ENCODE assay signal across 28 cellular contexts in genomic region chr12:108151505-108152178, GRCh38.
"Had no signal": no experiment of that assay in that cellular context is flagged by ENCODE, and none has a peak within 500 bp of the region (broad histone marks: within the 10 kb centered on the region; RNA-seq: fewer than 3 reads in every experiment).

No MANE protein-coding gene starts in this region.

- H3K27ac ChIP-seq: ascending aorta, body of pancreas, Peyer's patch, RWPE1, SJSA1 had no signal

- H3K9me3 Mint-ChIP-seq: activated B cell treated with CpG ODN at 0.5 μM for 24 hours; activated CD4-positive, alpha-beta memory T cell treated with anti-CD3 and anti-CD28 coated beads for 36 hours; activated CD4-positive, alpha-beta T cell treated with anti-CD3 and anti-CD28 coated beads, Interleukin-2, amount 10 ng/mL, durations not matched to agents 7 days and 5 days; activated naive CD4-positive, alpha-beta T cell treated with anti-CD3 and anti-CD28 coated beads, Interleukin-2, amount 50 U/mL, for 72 hours; activated naive CD8-positive, alpha-beta T cell treated with anti-CD3 and anti-CD28 coated beads, Interleukin-2, amount 50 U/mL, for 24 hours; activated T-cell treated with anti-CD3 and anti-CD28 coated beads, Interleukin-2, amount 50 U/mL, for 4 hours; T-helper 1 cell treated with Interleukin-12 subunit alpha and Interleukin-12 subunit beta and Interleukin-4 antibody, amounts not matched to agents 30 μg/mL and 1 μg/mL, for 36 hours had no signal

- FAIRE-seq: bronchial epithelial cell had no signal

- H3K27ac Mint-ChIP-seq: activated B cell treated with CpG ODN at 0.5 μM for 24 hours; activated CD4-positive, alpha-beta memory T cell treated with anti-CD3 and anti-CD28 coated beads for 36 hours; activated CD4-positive, alpha-beta T cell treated with anti-CD3 and anti-CD28 coated beads, Interleukin-2, amount 10 ng/mL, durations not matched to agents 7 days and 5 days; activated naive CD4-positive, alpha-beta T cell treated with anti-CD3 and anti-CD28 coated beads, Interleukin-2, amount 50 U/mL, for 72 hours; activated naive CD8-positive, alpha-beta T cell treated with anti-CD3 and anti-CD28 coated beads, Interleukin-2, amount 50 U/mL, for 24 hours; T-helper 1 cell treated with Interleukin-12 subunit alpha and Interleukin-12 subunit beta and Interleukin-4 antibody, amounts not matched to agents 30 μg/mL and 1 μg/mL, for 36 hours had no signal

- H3K4me1 ChIP-seq: body of pancreas, Peyer's patch, SJSA1 had no signal

- H3K4me3 ChIP-seq: ascending aorta, body of pancreas, Peyer's patch, SJSA1 had no signal

- H3K4me1 Mint-ChIP-seq: activated B cell treated with CpG ODN at 0.5 μM for 24 hours; activated CD4-positive, alpha-beta T cell treated with anti-CD3 and anti-CD28 coated beads, Interleukin-2, amount 10 ng/mL, durations not matched to agents 7 days and 5 days; activated naive CD8-positive, alpha-beta T cell treated with anti-CD3 and anti-CD28 coated beads, Interleukin-2, amount 50 U/mL, for 24 hours had no signal

- DNase-seq: activated B cell treated with CpG ODN at 0.5 μM for 24 hours; activated CD4-positive, alpha-beta memory T cell treated with anti-CD3 and anti-CD28 coated beads for 36 hours; activated CD4-positive, alpha-beta T cell treated with anti-CD3 and anti-CD28 coated beads for 1 hour; activated CD4-positive, alpha-beta T cell treated with anti-CD3 and anti-CD28 coated beads, Interleukin-2, amount 10 ng/mL, durations not matched to agents 7 days and 5 days; activated CD8-positive, alpha-beta memory T cell treated with anti-CD3 and anti-CD28 coated beads for 24 hours; activated effector memory CD4-positive, alpha-beta T cell treated with anti-CD3 and anti-CD28 coated beads, Interleukin-2, amount 50 U/mL, for 16 hours; activated naive CD4-positive, alpha-beta T cell treated with Interleukin-2 at 50 U/mL for 16 hours; activated naive CD8-positive, alpha-beta T cell treated with anti-CD3 and anti-CD28 coated beads, Interleukin-2, amount 50 U/mL, for 24 hours; activated T-cell treated with anti-CD3 and anti-CD28 coated beads, Interleukin-2, amount 50 U/mL, for 4 hours; amniotic stem cell; body of pancreas; central memory CD4-positive, alpha-beta T cell; KG1; NCI-H1048; NCI-H2029 treated with DMSO at 0.1 percent for 48 hours; NCI-H2171; NCI-H345; NCI-H510A; NCI-H69; Peyer's patch; Right ventricle myocardium superior; SW 1271 had no signal

- H3K9me3 ChIP-seq: ascending aorta, body of pancreas, Peyer's patch, SJSA1 had no signal

- H3K27me3 ChIP-seq: ascending aorta, body of pancreas, Peyer's patch had no signal

- H3K36me3 Mint-ChIP-seq: activated CD4-positive, alpha-beta memory T cell treated with anti-CD3 and anti-CD28 coated beads for 36 hours; activated naive CD4-positive, alpha-beta T cell treated with anti-CD3 and anti-CD28 coated beads, Interleukin-2, amount 50 U/mL, for 72 hours had no signal

- H3K36me3 ChIP-seq: ascending aorta, Peyer's patch, SJSA1 had no signal

- H3K4me3 Mint-ChIP-seq: activated B cell treated with CpG ODN at 0.5 μM for 24 hours; activated CD4-positive, alpha-beta memory T cell treated with anti-CD3 and anti-CD28 coated beads for 36 hours; activated CD4-positive, alpha-beta T cell treated with anti-CD3 and anti-CD28 coated beads, Interleukin-2, amount 10 ng/mL, durations not matched to agents 7 days and 5 days; activated naive CD8-positive, alpha-beta T cell treated with anti-CD3 and anti-CD28 coated beads, Interleukin-2, amount 50 U/mL, for 24 hours; activated T-cell treated with anti-CD3 and anti-CD28 coated beads, Interleukin-2, amount 50 U/mL, for 4 hours; T-helper 1 cell treated with Interleukin-12 subunit alpha and Interleukin-12 subunit beta and Interleukin-4 antibody, amounts not matched to agents 30 μg/mL and 1 μg/mL, for 36 hours had no signal
